In the genomic region with DNA sequence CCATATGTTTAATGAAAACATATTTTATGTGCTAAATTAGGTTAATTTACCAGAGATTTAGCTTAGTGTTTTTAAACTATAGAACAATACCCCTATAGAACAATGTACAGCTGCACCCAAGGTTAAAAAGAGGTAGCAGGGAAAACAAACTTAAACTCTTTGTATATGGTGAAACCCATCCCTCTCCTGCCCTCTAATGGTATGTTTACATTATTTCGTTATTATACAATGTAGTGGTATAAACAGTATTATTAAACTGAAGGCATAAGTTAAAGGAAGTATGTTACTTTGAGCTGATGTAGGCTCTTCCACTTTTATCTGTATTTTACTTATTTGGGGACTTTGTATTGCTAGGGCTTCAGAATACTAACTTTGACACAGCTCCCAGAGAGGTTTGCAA, we compare ENCODE assay signal across 10 cellular contexts. TPM values are rescaled to one million over a fixed set of nuclear protein-coding genes. Genes with fewer than 3 reads are reported as not detected.
A peak's percentile ranks its signal among the peaks of the same experiment; 100 is the strongest.
DNase-seq lines count a peak whose midpoint lies in the region; ATAC-seq, FAIRE-seq and TF ChIP-seq lines count a peak whose summit lies in the region.
"Had no signal": no experiment of that assay in that cellular context is flagged by ENCODE, and none has a peak within 500 bp of the region (broad histone marks: within the 10 kb centered on the region; RNA-seq: fewer than 3 reads in every experiment).

No MANE protein-coding gene starts in this region.

- TF ChIP-seq CTCF in A549 (IDR thresholded peaks at IDR 0.05), result peak; percentile 37
- TF ChIP-seq CTCF in NB4 (IDR thresholded peaks at IDR 0.05; ENCODE audit: low read depth, low read length), result no peak
- TF ChIP-seq CTCF in astrocyte of the spinal cord (IDR thresholded peaks at IDR 0.05; ENCODE audit: low read depth, low read length), result peak; percentile 3
- TF ChIP-seq CTCF in heart right ventricle (IDR thresholded peaks at IDR 0.05), result peak in 1 of 9 donors; percentile 17
- TF ChIP-seq CTCF in spleen (IDR thresholded peaks at IDR 0.05 in 8 of 11, conservative IDR thresholded peaks at IDR 0.05 in 3 of 11), result no peak

- peak; percentile 56 to 65; a peak in 3 of 6 replicates for ATAC-seq in A549
- no peak for ATAC-seq in heart right ventricle
- ATAC-seq in HG03039 (IDR thresholded peaks at IDR 0.05; ENCODE audit: unreplicated experiment), result no peak

- intact Hi-C loops in heart right ventricle (cut with DNase I), result loop anchor here in 1 of 10 donors (10.0 kb wide), 1 partner anchor 359 kb away; no protein-coding TSS in a partner anchor
- intact Hi-C loops in spleen (cut with DNase I; ENCODE audit: low total_unique reads), result no loop called here

- H3K9me3 ChIP-seq in A549 (no peaks in the 10 kb centered on the region), heart right ventricle (no peaks in the 10 kb centered on the region), spleen (no peaks in the 10 kb centered on the region)
- H3K9me3 ChIP-seq: prostate gland had no signal

- H3K36me3 ChIP-seq in heart right ventricle (peaks cover 0 to 68% (median 16%) of the 10 kb centered on the region in 9 donors), spleen (peaks cover 4 to 34% (median 10%) of the 10 kb centered on the region in 6 donors)
- H3K36me3 ChIP-seq: prostate gland had no signal

- POLR2A ChIA-PET in A549 (lab: Yijun Ruan, JAX), result no interaction called here

- TF ChIP-seq RAD21 in A549 (conservative IDR thresholded peaks at IDR 0.05 in 1 of 2, IDR thresholded peaks at IDR 0.05 in 1 of 2), result peak; percentile 41 to 44; a peak in 4 of 5 replicates

- no peak for FAIRE-seq in A549 (lab: Jason Lieb, UNC)

- TF ChIP-seq POLR2A in A549 (IDR thresholded peaks at IDR 0.05; ENCODE audit: low read length) (no peak), NB4 (IDR thresholded peaks at IDR 0.05; ENCODE audit: extremely low read depth, insufficient read length) (no peak), spleen (IDR thresholded peaks at IDR 0.05) (no peak)

- H3K27ac ChIP-seq in A549, result no peak overlapping the region
- no peak overlapping the region for H3K27ac ChIP-seq in heart right ventricle
- H3K27ac ChIP-seq in spleen, result no peak overlapping the region
- H3K27ac ChIP-seq: prostate gland had no signal

- no peaks in the 10 kb centered on the region for H3K27me3 ChIP-seq in heart right ventricle
- no peaks in the 10 kb centered on the region for H3K27me3 ChIP-seq in spleen (replicated peaks in 1 of 7)

- CTCF ChIA-PET in A549 (lab: Yijun Ruan, JAX), result interaction anchor here (0.5 to 1.2 kb wide), 8 partner anchors 12 to 352 kb away, joined by 3 to 5 read pairs (median 3); a partner anchor contains a TSS

- TF ChIP-seq EP300 in A549 (IDR thresholded peaks at IDR 0.05), result no peak

- in situ Hi-C loops in astrocyte of the spinal cord (cut with HindIII; ENCODE audit: low sequenced_read_pairs), result no loop called here

- no peak overlapping the region for H3K4me2 ChIP-seq in A549

- WGBS in A549 (ENCODE audit: missing lambda C conversion rate), result 9% methylated on average over 1 of the region's 1 CpG
- WGBS in heart right ventricle, 2 donors, result 40 to 47% methylated on average over 1 of the region's 1 CpG
- 23 to 46% (median 38%) methylated on average over 1 of the region's 1 CpG for WGBS in spleen, 5 donors

- DNase-seq in A549 (ENCODE audit: low read depth in 1 of 2, low spot score in 1 of 2) (no peak), GF-D8 (lab: John Stamatoyannopoulos, UW) (peak; percentile 17), NB4 (ENCODE audit: low read depth) (peak; percentile 49), astrocyte of the spinal cord (ENCODE audit: low read depth, low spot score) (no peak), amniotic stem cell (lab: John Stamatoyannopoulos, UW) (no peak), heart right ventricle (no peak), spleen (no peak)
- DNase-seq: activated CD4-positive, alpha-beta memory T cell treated with anti-CD3 and anti-CD28 coated beads for 36 hours had no signal

- H3K4me3 ChIP-seq in A549 (no peak overlapping the region), NB4 (ENCODE audit: low read depth, low read length) (no peak overlapping the region), astrocyte of the spinal cord (ENCODE audit: low read depth, low read length) (no peak overlapping the region), heart right ventricle (no peak overlapping the region), spleen (no peak overlapping the region)
- H3K4me3 ChIP-seq: prostate gland had no signal

- H3K4me1 ChIP-seq in A549 (no peaks in the 10 kb centered on the region), heart right ventricle (no peaks in the 10 kb centered on the region), spleen (no peaks in the 10 kb centered on the region)
- H3K4me1 ChIP-seq: prostate gland had no signal

TF ChIP-seq in A549, 52 proteins besides CTCF, POLR2A, EP300 and RAD21:
- TF ChIP-seq NFE2L2 (conservative IDR thresholded peaks at IDR 0.05; ENCODE audit: low read length), result no peak
- TF ChIP-seq RFX5 (IDR thresholded peaks at IDR 0.05), result no peak
- no peak for TF ChIP-seq CBX2 (IDR thresholded peaks at IDR 0.05; ENCODE audit: borderline replicate concordance, low read depth)
- no peak for TF ChIP-seq KDM5A (IDR thresholded peaks at IDR 0.05)
- no peak for TF ChIP-seq HDAC2 (IDR thresholded peaks at IDR 0.05)
- no peak for TF ChIP-seq ZNF302 (CRISPR knock-in tag; IDR thresholded peaks at IDR 0.05)
- no peak for TF ChIP-seq TP53 (CRISPR knock-in tag; IDR thresholded peaks at IDR 0.05)
- TF ChIP-seq MAFK (IDR thresholded peaks at IDR 0.05; ENCODE audit: partially characterized antibody), result no peak

RNA-seq across cellular contexts. Expression of a gene that starts 16.7 kb away (rescaled TPM):
- polyA plus RNA-seq in A549 (2011; rRNA removed) (4.8 and 5.4 TPM in 2 replicates), A549 (2017; fragmentation: RNase III; extraction: RNeasy Plus Mini Kit Qiagen cat#74134 plus additional on column Dnase treatment) (2.6 to 3.2 TPM (median 3.0 TPM) in 3 replicates), heart right ventricle (not detected), spleen (under 1 TPM; 0.02 to 0.03 (median 0.03) TPM)
- polyA plus RNA-seq in A549 (2012; cell fraction: cytosol; rRNA removed), result 1.6 and 2.2 TPM in 2 replicates
- 3.3 and 4.3 TPM in 2 replicates for polyA plus RNA-seq in A549 (2012; cell fraction: nucleus; rRNA removed)
- polyA minus RNA-seq in A549 (2011; rRNA and poly(A)+ RNA removed), result 7.9 and 8.1 TPM in 2 replicates
- total RNA-seq in heart right ventricle (under 1 TPM in 1 of 10 donors, not detected in 9; 0.07 TPM), spleen (under 1 TPM; 0.09 to 0.85 (median 0.27) TPM)

Comparison
In these comparisons a context has a peak if more than half of its experiments do, and no peak if none do; other contexts are left out.
1. ATAC-seq: peak in A549 (2 of 2); none in heart right ventricle (0 of 8) and HG03039 (single experiment).
2. DNase-seq: peak in GF-D8 (single experiment) and NB4 (single experiment); none in A549 (0 of 2), astrocyte of the spinal cord (single experiment), amniotic stem cell (single experiment), heart right ventricle (0 of 2) and spleen (single experiment).
3. CTCF ChIP-seq: peak in A549 (single experiment) and astrocyte of the spinal cord (single experiment); none in NB4 (single experiment) and spleen (0 of 11).